Comparison of ENCODE assay signal across 24 cellular contexts in the genomic region with DNA sequence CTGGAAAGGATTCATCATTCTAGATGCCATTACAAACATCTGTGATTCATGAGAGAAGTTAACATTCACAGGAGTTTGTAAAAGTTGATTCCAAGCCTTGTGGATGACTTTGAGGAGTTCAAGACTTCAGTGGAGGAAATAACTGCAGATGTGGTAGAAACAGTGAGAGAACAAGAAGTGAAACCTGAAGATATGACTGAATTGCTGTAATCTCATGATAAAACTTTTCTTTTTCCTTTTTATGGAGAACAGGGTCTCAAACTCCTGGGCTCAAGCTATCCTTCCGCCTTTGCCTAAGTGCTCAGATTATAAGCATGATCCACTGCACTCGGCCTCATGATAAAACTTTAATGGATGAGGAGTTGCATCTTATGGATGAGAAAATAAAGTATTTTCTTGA.
"Had no signal": no experiment of that assay in that cellular context is flagged by ENCODE, and none has a peak within 500 bp of the region (broad histone marks: within the 10 kb centered on the region; RNA-seq: fewer than 3 reads in every experiment).

No MANE protein-coding gene starts in this region.

- H3K27me3 Mint-ChIP-seq: activated naive CD4-positive, alpha-beta T cell treated with anti-CD3 and anti-CD28 coated beads, Interleukin-2, amount 10 ng/mL, durations not matched to agents 7 days and 5 days; brain had no signal

- DNase-seq: activated CD4-positive, alpha-beta memory T cell treated with anti-CD3 and anti-CD28 coated beads, Interleukin-2, amount 10 ng/mL, durations not matched to agents 7 days and 5 days; activated CD4-positive, alpha-beta T cell treated with anti-CD3 and anti-CD28 coated beads, Interleukin-2, amount 10 ng/mL, durations not matched to agents 7 days and 5 days; activated CD4-positive, CD25-positive, alpha-beta regulatory T cell treated with anti-CD3 and anti-CD28 coated beads, Interleukin-2, amount 50 U/mL, for 72 hours; activated CD8-positive, alpha-beta memory T cell treated with anti-CD3 and anti-CD28 coated beads, Interleukin-2, amount 50 U/mL, for 48 hours; activated gamma-delta T cell; activated naive CD4-positive, alpha-beta T cell treated with anti-CD3 and anti-CD28 coated beads, Interleukin-2, amount 10 ng/mL, durations not matched to agents 7 days and 5 days; activated naive CD8-positive, alpha-beta T cell treated with anti-CD3 and anti-CD28 coated beads, Interleukin-2, amount 10 ng/mL, durations not matched to agents 7 days and 5 days; activated T-cell treated with anti-CD3 and anti-CD28 coated beads, Interleukin-2, amount 50 U/mL, for 24 hours; cerebellar nuclear complex; colonic mucosa; effector CD8-positive, alpha-beta T cell; esophagus squamous epithelium; foreskin melanocyte; left ventricle myocardium superior; mammary epithelial cell; posterior cingulate gyrus; right cardiac atrium; spleen; stimulated activated naive CD4-positive, alpha-beta T cell treated with Interleukin-2 at 50 U/mL for 16 hours; T-helper 9 cell; testis; transverse colon had no signal

- H3K9me3 Mint-ChIP-seq: activated CD4-positive, alpha-beta memory T cell treated with anti-CD3 and anti-CD28 coated beads, Interleukin-2, amount 10 ng/mL, durations not matched to agents 7 days and 5 days; activated CD4-positive, alpha-beta T cell treated with anti-CD3 and anti-CD28 coated beads, Interleukin-2, amount 10 ng/mL, durations not matched to agents 7 days and 5 days; activated naive CD4-positive, alpha-beta T cell treated with anti-CD3 and anti-CD28 coated beads, Interleukin-2, amount 10 ng/mL, durations not matched to agents 7 days and 5 days; activated naive CD8-positive, alpha-beta T cell treated with anti-CD3 and anti-CD28 coated beads, Interleukin-2, amount 10 ng/mL, durations not matched to agents 7 days and 5 days; activated T-cell treated with anti-CD3 and anti-CD28 coated beads, Interleukin-2, amount 50 U/mL, for 24 hours had no signal

- H3K4me1 Mint-ChIP-seq: activated CD4-positive, alpha-beta memory T cell treated with anti-CD3 and anti-CD28 coated beads, Interleukin-2, amount 10 ng/mL, durations not matched to agents 7 days and 5 days; activated CD4-positive, alpha-beta T cell treated with anti-CD3 and anti-CD28 coated beads, Interleukin-2, amount 10 ng/mL, durations not matched to agents 7 days and 5 days; activated naive CD4-positive, alpha-beta T cell treated with anti-CD3 and anti-CD28 coated beads, Interleukin-2, amount 10 ng/mL, durations not matched to agents 7 days and 5 days; activated naive CD8-positive, alpha-beta T cell treated with anti-CD3 and anti-CD28 coated beads, Interleukin-2, amount 10 ng/mL, durations not matched to agents 7 days and 5 days; nephron had no signal

- H3K27ac Mint-ChIP-seq: activated CD4-positive, alpha-beta memory T cell treated with anti-CD3 and anti-CD28 coated beads, Interleukin-2, amount 10 ng/mL, durations not matched to agents 7 days and 5 days; activated CD4-positive, alpha-beta T cell treated with anti-CD3 and anti-CD28 coated beads, Interleukin-2, amount 10 ng/mL, durations not matched to agents 7 days and 5 days; activated naive CD4-positive, alpha-beta T cell treated with anti-CD3 and anti-CD28 coated beads, Interleukin-2, amount 10 ng/mL, durations not matched to agents 7 days and 5 days; activated naive CD8-positive, alpha-beta T cell treated with anti-CD3 and anti-CD28 coated beads, Interleukin-2, amount 10 ng/mL, durations not matched to agents 7 days and 5 days; activated T-cell treated with anti-CD3 and anti-CD28 coated beads, Interleukin-2, amount 50 U/mL, for 24 hours; brain; nephron had no signal

- H3K4me3 Mint-ChIP-seq: activated CD4-positive, alpha-beta memory T cell treated with anti-CD3 and anti-CD28 coated beads, Interleukin-2, amount 10 ng/mL, durations not matched to agents 7 days and 5 days; activated CD4-positive, alpha-beta T cell treated with anti-CD3 and anti-CD28 coated beads, Interleukin-2, amount 10 ng/mL, durations not matched to agents 7 days and 5 days; activated naive CD4-positive, alpha-beta T cell treated with anti-CD3 and anti-CD28 coated beads, Interleukin-2, amount 10 ng/mL, durations not matched to agents 7 days and 5 days; activated naive CD8-positive, alpha-beta T cell treated with anti-CD3 and anti-CD28 coated beads, Interleukin-2, amount 10 ng/mL, durations not matched to agents 7 days and 5 days; activated T-cell treated with anti-CD3 and anti-CD28 coated beads, Interleukin-2, amount 50 U/mL, for 24 hours; brain; nephron had no signal

- ATAC-seq: left ventricle myocardium superior, right cardiac atrium had no signal

- H3K36me3 Mint-ChIP-seq: activated naive CD4-positive, alpha-beta T cell treated with anti-CD3 and anti-CD28 coated beads, Interleukin-2, amount 10 ng/mL, durations not matched to agents 7 days and 5 days; activated naive CD8-positive, alpha-beta T cell treated with anti-CD3 and anti-CD28 coated beads, Interleukin-2, amount 10 ng/mL, durations not matched to agents 7 days and 5 days had no signal
